11 cellular contexts compared by ENCODE assay signal in genomic region chr17:81249233-81250040, GRCh38. TPM values are rescaled to one million over a fixed set of nuclear protein-coding genes. Genes with fewer than 3 reads are reported as not detected.
DNase-seq lines count a peak whose midpoint lies in the region; ATAC-seq and TF ChIP-seq lines count a peak whose summit lies in the region.
"Had no signal": no experiment of that assay in that cellular context is flagged by ENCODE, and none has a peak within 500 bp of the region (broad histone marks: within the 10 kb centered on the region; RNA-seq: fewer than 3 reads in every experiment).

No MANE protein-coding gene starts in this region.

- H3K36me3 ChIP-seq in thoracic aorta, result peaks cover 20% of the 10 kb centered on the region

- H3K9me3 ChIP-seq in thoracic aorta, result no peaks in the 10 kb centered on the region
- H3K9me3 ChIP-seq: sigmoid colon had no signal

- H3K4me3 ChIP-seq in thoracic aorta, result no peak overlapping the region
- H3K4me3 ChIP-seq: sigmoid colon had no signal

- intact Hi-C loops in Right ventricle myocardium superior (cut with DNase I) (loop anchor here (5.0 to 10.0 kb wide), 3 partner anchors 233 to 353 kb away; no protein-coding TSS in a partner anchor), left cardiac atrium (cut with DNase I) (loop anchor here (5.0 to 10.0 kb wide), 3 partner anchors 145 to 355 kb away; partner anchors contain the start of gene BAHCC1 (in 1 of the 2))

- H3K27me3 ChIP-seq in thoracic aorta (replicated peaks; ENCODE audit: insufficient read depth), result no peaks in the 10 kb centered on the region
- H3K27me3 ChIP-seq: sigmoid colon had no signal

- ATAC-seq in Right ventricle myocardium superior (ENCODE audit: poor library complexity), result no peak
- no peak for ATAC-seq in left cardiac atrium
- peak; percentile 84 for ATAC-seq in thoracic aorta (ENCODE audit: insufficient number of reproducible peaks, low FRiP score, low read depth)
- ATAC-seq in HG02588 (IDR thresholded peaks at IDR 0.05; ENCODE audit: unreplicated experiment), result no peak
- ATAC-seq in GM19328 (IDR thresholded peaks at IDR 0.05; ENCODE audit: unreplicated experiment), result no peak

- TF ChIP-seq CTCF in thoracic aorta (IDR thresholded peaks at IDR 0.05), result no peak

- no peak overlapping the region for H3K27ac ChIP-seq in thoracic aorta
- H3K27ac ChIP-seq: HL-60, sigmoid colon had no signal

- DNase-seq in Right ventricle myocardium superior (peak; percentile 27), left cardiac atrium (no peak), dedifferentiated amniotic fluid mesenchymal stem cell (ENCODE audit: extremely low spot score) (peak; percentile 19), thoracic aorta (ENCODE audit: low spot score) (no peak)
- DNase-seq: activated CD4-positive, alpha-beta memory T cell treated with anti-CD3 and anti-CD28 coated beads for 36 hours; caudate nucleus; NCI-H446; sigmoid colon had no signal

- H3K4me1 ChIP-seq in thoracic aorta (ENCODE audit: control insufficient read depth in 1 of 2, low read depth in 2 of 2), result peaks cover 0 to 6% of the 10 kb centered on the region in 2 donors

RNA-seq across cellular contexts. Expression of gene NDUFAF8, which starts 10.3 kb away (rescaled TPM):
- total RNA-seq in Right ventricle myocardium superior, result 59.4 TPM
- total RNA-seq in left cardiac atrium, result 10 to 100 TPM; 60.2 to 66.5 TPM
- 10 to 100 TPM; 17.8 to 19.5 TPM for total RNA-seq in thoracic aorta

RNA-seq across cellular contexts. Expression of gene TEPSIN, which starts 10.6 kb away (rescaled TPM):
- total RNA-seq in Right ventricle myocardium superior (13.4 TPM), left cardiac atrium (10 to 100 TPM; 12.7 to 14.0 TPM), thoracic aorta (10 to 100 TPM; 52.4 to 70.8 TPM)

RNA-seq across cellular contexts. Expression of gene CEP131, which starts 26.7 kb away (rescaled TPM):
- 11.1 TPM for total RNA-seq in Right ventricle myocardium superior
- total RNA-seq in left cardiac atrium, result 1 to 10 TPM; 4.9 to 5.7 TPM
- total RNA-seq in thoracic aorta, result 10 to 100 TPM in 1 of 2 donors, 1 to 10 TPM in 1; 5.8 to 11.4 TPM

RNA-seq across cellular contexts. Expression of gene SLC38A10, which starts 45.7 kb away (rescaled TPM):
- total RNA-seq in Right ventricle myocardium superior (41.3 TPM), left cardiac atrium (10 to 100 TPM; 46.4 to 54.0 TPM), thoracic aorta (100 to 1,000 TPM in 1 of 2 donors, 10 to 100 TPM in 1; 83.0 to 129 TPM)

Comparison
In these comparisons a context has a peak if more than half of its experiments do, and no peak if none do; other contexts are left out.
1. DNase-seq: peak in Right ventricle myocardium superior (single experiment) and dedifferentiated amniotic fluid mesenchymal stem cell (single experiment); none in left cardiac atrium (single experiment) and thoracic aorta (single experiment).